22 cellular contexts compared by ENCODE assay signal in the genomic region with DNA sequence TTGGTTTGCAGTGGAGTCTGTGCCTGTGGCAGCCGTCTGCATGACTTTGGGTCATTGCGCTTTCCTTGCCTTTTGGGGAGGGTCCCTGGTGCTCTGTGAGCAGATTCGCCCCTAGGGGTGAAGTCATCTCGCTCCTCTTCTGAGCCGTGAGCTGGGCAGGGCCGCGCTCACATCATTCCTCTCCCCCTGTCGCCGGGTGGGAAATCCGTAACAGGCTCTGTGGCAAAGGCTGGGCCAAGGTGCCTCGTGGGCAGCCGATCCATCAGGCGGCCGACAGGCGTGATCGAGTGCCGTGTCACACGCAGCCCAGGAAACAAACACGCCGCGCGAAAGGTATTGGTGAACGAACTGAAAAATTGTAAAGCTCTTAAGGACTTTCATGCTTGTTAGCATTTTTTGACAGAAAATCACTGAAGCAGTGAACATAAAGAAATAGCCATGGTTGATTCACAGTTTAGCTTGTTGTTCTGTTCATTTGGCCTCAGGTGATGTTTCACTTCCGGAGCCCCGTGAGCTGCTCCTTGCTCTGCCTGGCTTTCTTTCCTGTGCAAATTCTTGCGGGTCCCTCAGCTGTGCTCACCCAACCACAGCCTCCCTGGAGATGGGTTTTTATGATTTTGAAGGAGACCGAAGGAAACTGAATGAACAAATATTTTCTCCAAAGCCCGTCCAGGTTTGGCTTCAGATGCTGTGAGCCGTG.
A peak's percentile ranks its signal among the peaks of the same experiment; 100 is the strongest.
DNase-seq lines count a peak whose midpoint lies in the region; ATAC-seq and TF ChIP-seq lines count a peak whose summit lies in the region.
"Had no signal": no experiment of that assay in that cellular context is flagged by ENCODE, and none has a peak within 500 bp of the region (broad histone marks: within the 10 kb centered on the region; RNA-seq: fewer than 3 reads in every experiment).

No MANE protein-coding gene starts in this region.

- no peaks in the 10 kb centered on the region for H4K20me1 ChIP-seq in osteoblast (ENCODE audit: insufficient read depth, low read length)

- no peaks in the 10 kb centered on the region for H3K9me3 ChIP-seq in osteoblast (ENCODE audit: low read depth, low read length)
- H3K9me3 ChIP-seq: gastroesophageal sphincter, psoas muscle had no signal

- DNase-seq in Caki2 (ENCODE audit: low read depth): peak; percentile 15
- DNase-seq in NB4 (ENCODE audit: low read depth): peak; percentile 40
- DNase-seq in epidermal melanocyte (ENCODE audit: insufficient read length, low spot score): peak; percentile 61
- DNase-seq in osteoblast (ENCODE audit: insufficient read length, low spot score, missing footprints): peak; percentile 81
- no peak for DNase-seq in GM19240 (ENCODE audit: insufficient read length, low spot score)
- DNase-seq in iPS-NIHi11 (ENCODE audit: low spot score): no peak
- no peak for DNase-seq in GOT3 (lab: John Stamatoyannopoulos, UW)
- DNase-seq: activated naive CD4-positive, alpha-beta T cell treated with anti-CD3 and anti-CD28 coated beads, Interleukin-2, amount 10 ng/mL, durations not matched to agents 7 days and 5 days; amniotic stem cell; cortex of kidney; EL; islet precursor cell; Kasumi-1; NCI-H1092 treated with DMSO at 0.1 percent for 48 hours; NCI-H2029 treated with DMSO at 0.1 percent for 48 hours; NCI-H226; NCI-H774; T-helper 9 cell; WERI-Rb-1 had no signal

- H3K27me3 ChIP-seq in osteoblast (ENCODE audit: insufficient read depth, low read length): no peaks in the 10 kb centered on the region
- H3K27me3 ChIP-seq: gastroesophageal sphincter had no signal

- H3K36me3 ChIP-seq in osteoblast (ENCODE audit: insufficient read depth, low read length): no peaks in the 10 kb centered on the region
- H3K36me3 ChIP-seq: WERI-Rb-1 had no signal

- in situ Hi-C loops in Caki2 (cut with HindIII; ENCODE audit: low pct_unique_long_range_greater_than_20kb, low sequenced_read_pairs): no loop called here

- H3K79me2 ChIP-seq in osteoblast (ENCODE audit: insufficient read depth, low read length): peaks cover 2% of the 10 kb centered on the region

- no peak overlapping the region for H2AFZ ChIP-seq in osteoblast (ENCODE audit: low read length)

- H3K4me3 ChIP-seq in NB4 (ENCODE audit: low read depth, low read length) (no peak overlapping the region), osteoblast (ENCODE audit: insufficient read depth, low read length) (no peak overlapping the region)
- H3K4me3 ChIP-seq: gastroesophageal sphincter, psoas muscle had no signal

- H3K4me1 ChIP-seq in osteoblast (ENCODE audit: insufficient read depth, low read length): peaks cover 35% of the 10 kb centered on the region
- H3K4me1 ChIP-seq: psoas muscle had no signal

- no peak for TF ChIP-seq POLR2A in NB4 (IDR thresholded peaks at IDR 0.05; ENCODE audit: extremely low read depth, insufficient read length)

- ATAC-seq in GM21447 (IDR thresholded peaks at IDR 0.05; ENCODE audit: unreplicated experiment): no peak
- ATAC-seq: gastroesophageal sphincter, psoas muscle had no signal

- TF ChIP-seq CTCF in NB4 (IDR thresholded peaks at IDR 0.05; ENCODE audit: low read depth, low read length): no peak
- no peak for TF ChIP-seq CTCF in osteoblast (IDR thresholded peaks at IDR 0.05; ENCODE audit: extremely low read depth, low read depth, low read length)

- H3K27ac ChIP-seq in osteoblast (ENCODE audit: low read depth, low read length): no peak overlapping the region
- H3K27ac ChIP-seq: gastroesophageal sphincter, psoas muscle, WERI-Rb-1 had no signal

- no peak overlapping the region for H3K4me2 ChIP-seq in osteoblast (ENCODE audit: insufficient read depth, low read length)

Comparison
In these comparisons a context has a peak if more than half of its experiments do, and no peak if none do; other contexts are left out.
1. DNase-seq: peak in Caki2 (single experiment), NB4 (single experiment), epidermal melanocyte (single experiment) and osteoblast (single experiment); none in GM19240 (single experiment), iPS-NIHi11 (single experiment) and GOT3 (single experiment).